Comparison of ENCODE assay signal across 8 cellular contexts in genomic region chr7:102478314-102479206, GRCh38. TPM values are rescaled to one million over a fixed set of nuclear protein-coding genes. Genes with fewer than 3 reads are reported as not detected.
DNase-seq lines count a peak whose midpoint lies in the region; ATAC-seq and TF ChIP-seq lines count a peak whose summit lies in the region.
"Not testable (repeated sequence)": the region's sequence is repeated elsewhere in the genome, so short reads cannot be mapped to it uniquely, and the experiment has no call there.

Gene POLR2J (minus strand): TSS chr7:102478922. CDS start chr7:102478860, 62 bp downstream.

- not testable (repeated sequence) for H3K4me1 Mint-ChIP-seq in Calu3 (ENCODE audit: low read depth, unreplicated experiment); T-helper 1 cell treated with Interleukin-12 subunit alpha and Interleukin-12 subunit beta and Interleukin-4 antibody, amounts not matched to agents 30 μg/mL and 1 μg/mL, for 36 hours (ENCODE audit: low read depth)

- ATAC-seq in GM21515 (IDR thresholded peaks at IDR 0.05; ENCODE audit: unreplicated experiment): peak; percentile 73
- ATAC-seq in HG03442 (IDR thresholded peaks at IDR 0.05; ENCODE audit: unreplicated experiment): peak; percentile 83
- peak; percentile 81 to 93 for ATAC-seq in activated naive CD4-positive, alpha-beta T cell treated with anti-CD3 and anti-CD28 coated beads, Interleukin-2, amount 50 U/mL, for 72 hours
- peak; percentile 93 for ATAC-seq in gastroesophageal sphincter

- H3K18ac ChIP-seq in neuronal stem cell (ENCODE audit: low read length): not testable (repeated sequence)

- H3K9me3 Mint-ChIP-seq in Calu3 (ENCODE audit: low read depth, unreplicated experiment); T-helper 1 cell treated with Interleukin-12 subunit alpha and Interleukin-12 subunit beta and Interleukin-4 antibody, amounts not matched to agents 30 μg/mL and 1 μg/mL, for 36 hours; activated naive CD4-positive, alpha-beta T cell treated with anti-CD3 and anti-CD28 coated beads, Interleukin-2, amount 50 U/mL, for 72 hours: not testable (repeated sequence)

- not testable (repeated sequence) for H3K9ac ChIP-seq in neuronal stem cell (ENCODE audit: low read depth, low read length, poor library complexity)

- H4K8ac ChIP-seq in neuronal stem cell (ENCODE audit: low read depth, low read length): not testable (repeated sequence)

- H2AK5ac ChIP-seq in neuronal stem cell (ENCODE audit: low read depth, low read length): not testable (repeated sequence)

- not testable (repeated sequence) for H4K91ac ChIP-seq in neuronal stem cell (ENCODE audit: low read depth, low read length, poor library complexity)

- H3K79me1 ChIP-seq in neuronal stem cell (ENCODE audit: low read depth, low read length): not testable (repeated sequence)

- BruUV-seq in Calu3 (replicated peaks; lab: Mats Ljungman, UMichigan): not testable (repeated sequence)

- H3K36me3 ChIP-seq in gastroesophageal sphincter: peaks cover 0 to 18% of the 10 kb centered on the region in 2 donors
- not testable (repeated sequence) for H3K36me3 ChIP-seq in neuronal stem cell (replicated peaks in 1 of 2; ENCODE audit: control insufficient read depth in 2 of 2, insufficient read depth in 2 of 2, low read length in 2 of 2)

- H3K9me3 ChIP-seq in gastroesophageal sphincter; neuronal stem cell (replicated peaks in 1 of 2; ENCODE audit: control insufficient read depth in 2 of 2, insufficient read depth in 1 of 2, low read depth in 1 of 2, low read length in 2 of 2): not testable (repeated sequence)

- H3K4me2 ChIP-seq in neuronal stem cell (ENCODE audit: insufficient read depth, low read length, poor library complexity, severe bottlenecking): peak within 1 kb of the TSS; percentile 11

- DNase-seq in Calu3: peak; percentile 89
- peak; percentile 76 to 85 for DNase-seq in activated naive CD4-positive, alpha-beta T cell treated with anti-CD3 and anti-CD28 coated beads, Interleukin-2, amount 50 U/mL, for 72 hours (ENCODE audit: low spot score in 2 of 2)
- peak; percentile 79 for DNase-seq in neuronal stem cell (ENCODE audit: low spot score)
- peak; percentile 97 for DNase-seq in stimulated activated CD8-positive, alpha-beta memory T cell treated with anti-CD3 and anti-CD28 coated beads, Interleukin-4, amount 100 ng/mL, for 24 hours (ENCODE audit: low read depth)

- peak within 1 kb of the TSS; percentile 66 for H3K4me3 Mint-ChIP-seq in Calu3 (ENCODE audit: low read depth, unreplicated experiment)
- H3K4me3 Mint-ChIP-seq in T-helper 1 cell treated with Interleukin-12 subunit alpha and Interleukin-12 subunit beta and Interleukin-4 antibody, amounts not matched to agents 30 μg/mL and 1 μg/mL, for 36 hours: peak within 1 kb of the TSS; percentile 83

- peak in 1 of 2 donors; percentile 46 for TF ChIP-seq POLR2A in gastroesophageal sphincter (IDR thresholded peaks at IDR 0.05)

- H2AFZ ChIP-seq in neuronal stem cell (ENCODE audit: low read length): peak within 1 kb of the TSS; percentile 49

- H3K4me3 ChIP-seq in gastroesophageal sphincter: peak within 1 kb of the TSS; percentile 56
- peak within 1 kb of the TSS; percentile 41 to 67 for H3K4me3 ChIP-seq in neuronal stem cell (ENCODE audit: low read length in 2 of 2)

- WGBS in gastroesophageal sphincter (ENCODE audit: low coverage in 1 of 2), 2 donors: no CpG with 5 or more reads among the region's 72 CpGs
- WGBS in neuronal stem cell (ENCODE audit: extremely low coverage in 2 of 2, insufficient read length in 2 of 2, insufficient replicate concordance in 1 of 2), 2 donors: no CpG with 5 or more reads among the region's 72 CpGs

- CTCF ChIA-PET in Calu3 (lab: Charles Lee): interaction anchor here (0.7 kb wide), 1 partner anchor 599 kb away, joined by 3 read pairs; no protein-coding TSS in a partner anchor

- not testable (repeated sequence) for H2BK5ac ChIP-seq in neuronal stem cell (ENCODE audit: low read length)

- peak; percentile 15 for TF ChIP-seq CTCF in Calu3 (IDR thresholded peaks at IDR 0.05; ENCODE audit: unreplicated experiment)
- peak in 2 of 4 experiments; percentile 50 to 74 for TF ChIP-seq CTCF in gastroesophageal sphincter (IDR thresholded peaks at IDR 0.05)

- TF ChIP-seq EP300 in gastroesophageal sphincter (IDR thresholded peaks at IDR 0.05): not testable (repeated sequence)

- H3K4ac ChIP-seq in neuronal stem cell (ENCODE audit: low read length): not testable (repeated sequence)

- peak within 1 kb of the TSS in 3 of 4 donors; percentile 68 to 80 (median 68) for H3K27ac ChIP-seq in gastroesophageal sphincter
- not testable (repeated sequence) for H3K27ac ChIP-seq in neuronal stem cell (replicated peaks; ENCODE audit: low read length)

- not testable (repeated sequence) for H2BK15ac ChIP-seq in neuronal stem cell (ENCODE audit: low read length)

- intact Hi-C loops in Calu3 (cut with micrococcal nuclease; ENCODE audit: unreplicated experiment): not testable (repeated sequence)

- H3K14ac ChIP-seq in neuronal stem cell (ENCODE audit: low read length): not testable (repeated sequence)

- not testable (repeated sequence) for H3K27me3 ChIP-seq in gastroesophageal sphincter; neuronal stem cell (ENCODE audit: control insufficient read depth in 3 of 3, insufficient read depth in 3 of 3, low read depth in 1 of 3, low read length in 3 of 3)

- H2BK12ac ChIP-seq in neuronal stem cell (ENCODE audit: low read length): not testable (repeated sequence)

- not testable (repeated sequence) for H3K27me3 Mint-ChIP-seq in Calu3 (ENCODE audit: unreplicated experiment); T-helper 1 cell treated with Interleukin-12 subunit alpha and Interleukin-12 subunit beta and Interleukin-4 antibody, amounts not matched to agents 30 μg/mL and 1 μg/mL, for 36 hours (ENCODE audit: low read depth)

- H2BK120ac ChIP-seq in neuronal stem cell (ENCODE audit: low read depth, low read length): not testable (repeated sequence)

- not testable (repeated sequence) for H3K4me1 ChIP-seq in gastroesophageal sphincter; neuronal stem cell (ENCODE audit: control insufficient read depth in 2 of 2, insufficient read depth in 1 of 2, low read depth in 1 of 2, low read length in 2 of 2)

- not testable (repeated sequence) for H3K36me3 Mint-ChIP-seq in Calu3 (ENCODE audit: insufficient read depth, unreplicated experiment); T-helper 1 cell treated with Interleukin-12 subunit alpha and Interleukin-12 subunit beta and Interleukin-4 antibody, amounts not matched to agents 30 μg/mL and 1 μg/mL, for 36 hours (ENCODE audit: low read depth); activated naive CD4-positive, alpha-beta T cell treated with anti-CD3 and anti-CD28 coated beads, Interleukin-2, amount 50 U/mL, for 72 hours

- H3K27ac Mint-ChIP-seq in Calu3 (ENCODE audit: unreplicated experiment): not testable (repeated sequence)
- peak within 1 kb of the TSS; percentile 70 for H3K27ac Mint-ChIP-seq in T-helper 1 cell treated with Interleukin-12 subunit alpha and Interleukin-12 subunit beta and Interleukin-4 antibody, amounts not matched to agents 30 μg/mL and 1 μg/mL, for 36 hours
- peak within 1 kb of the TSS in 1 of 2 donors; percentile 82 for H3K27ac Mint-ChIP-seq in activated naive CD4-positive, alpha-beta T cell treated with anti-CD3 and anti-CD28 coated beads, Interleukin-2, amount 50 U/mL, for 72 hours

- not testable (repeated sequence) for H3K23ac ChIP-seq in neuronal stem cell (ENCODE audit: low read depth, low read length, poor library complexity)

RNA-seq across cellular contexts. Expression of gene POLR2J, which starts in this region (rescaled TPM):
- 29.4 and 30.6 TPM in 2 replicates for total RNA-seq in Calu3 (2022)
- 10 to 100 TPM; 56.9 to 79.6 TPM for total RNA-seq in activated naive CD4-positive, alpha-beta T cell treated with anti-CD3 and anti-CD28 coated beads, Interleukin-2, amount 50 U/mL, for 72 hours
- total RNA-seq in gastroesophageal sphincter: 10 to 100 TPM in 3 of 4 donors, 1 to 10 TPM in 1; 6.7 to 24.1 (median 19.9) TPM
- 136 TPM for polyA plus RNA-seq in neuronal stem cell (2013, experiment 1 of 2)
- polyA plus RNA-seq in neuronal stem cell (2013, experiment 2 of 2): 136 TPM
